16 cellular contexts compared by ENCODE assay signal in the genomic region with DNA sequence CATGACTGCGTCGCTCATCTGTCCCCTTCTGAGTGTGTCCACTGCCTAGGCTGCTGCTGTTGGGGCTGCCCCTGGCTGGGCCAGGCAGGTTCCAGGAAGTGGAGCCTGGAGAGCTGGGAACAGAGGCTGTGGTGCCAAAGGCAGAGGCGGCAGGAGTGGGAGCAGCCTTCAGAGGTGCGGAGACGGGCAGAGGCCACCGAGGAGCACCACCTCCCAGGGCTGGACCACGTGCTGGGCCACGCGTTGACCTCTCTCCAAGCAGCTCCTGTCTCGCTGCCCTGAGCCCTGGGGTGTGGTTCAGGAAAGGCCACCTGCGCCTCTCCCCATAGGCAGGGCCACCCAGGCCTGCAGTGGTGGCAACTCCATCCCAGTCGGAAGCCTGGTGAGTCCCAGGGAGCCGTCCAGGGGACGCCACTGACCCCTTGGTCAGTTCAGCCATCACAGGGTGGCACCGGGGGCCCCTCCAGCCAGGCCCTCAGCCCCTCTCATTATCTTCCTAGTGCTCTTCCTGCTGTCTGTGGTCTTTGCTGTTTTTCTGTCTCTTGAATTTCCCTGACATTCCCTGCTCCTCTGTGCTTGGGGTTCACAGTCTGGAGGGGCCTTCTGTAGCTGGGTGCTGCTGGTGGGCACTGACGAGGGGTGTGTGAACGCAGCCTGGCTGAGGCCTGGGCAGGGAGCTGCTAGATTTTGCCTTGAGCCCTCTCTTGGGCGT.
DNase-seq lines count a peak whose midpoint lies in the region; ATAC-seq and TF ChIP-seq lines count a peak whose summit lies in the region.
"Had no signal": no experiment of that assay in that cellular context is flagged by ENCODE, and none has a peak within 500 bp of the region (broad histone marks: within the 10 kb centered on the region; RNA-seq: fewer than 3 reads in every experiment).

No MANE protein-coding gene starts in this region.

- peaks cover 5% of the 10 kb centered on the region for H3K27me3 Mint-ChIP-seq in endothelial cell (ENCODE audit: unreplicated experiment)

- H3K4me3 Mint-ChIP-seq in endothelial cell (ENCODE audit: unreplicated experiment), result no peak overlapping the region
- H3K4me3 Mint-ChIP-seq: activated T-cell treated with anti-CD3 and anti-CD28 coated beads, Interleukin-2, amount 50 U/mL, for 24 hours; T-cell had no signal

- POLR2A ChIA-PET in IMR-90 (lab: Charles Lee; ENCODE audit: unreplicated experiment), result no interaction called here

- H3K18ac ChIP-seq in IMR-90 (ENCODE audit: low read depth, low read length), result no peak overlapping the region

- TF ChIP-seq RAD21 in IMR-90 (IDR thresholded peaks at IDR 0.05; ENCODE audit: low read length), result no peak

- H3K9me1 ChIP-seq in IMR-90 (ENCODE audit: insufficient read depth, low read length), result no peaks in the 10 kb centered on the region; the same call in 1 of the 2 replicates

- H3K4ac ChIP-seq in IMR-90 (ENCODE audit: low read depth, low read length), result peak overlapping the region; percentile 64

- TF ChIP-seq CTCF in IMR-90 (conservative IDR thresholded peaks at IDR 0.05; ENCODE audit: low read depth, low read length), result no peak
- TF ChIP-seq CTCF in endothelial cell (IDR thresholded peaks at IDR 0.05; ENCODE audit: unreplicated experiment), result no peak

- H2BK20ac ChIP-seq in IMR-90 (ENCODE audit: low read depth, low read length), result peak overlapping the region; percentile 45; the same call in 1 of the 2 replicates

- intact Hi-C loops in IMR-90 (cut with micrococcal nuclease), result no loop called here

- no peak overlapping the region for H3K14ac ChIP-seq in IMR-90 (replicated peaks; ENCODE audit: low read depth, low read length)

- H2AK5ac ChIP-seq in IMR-90 (ENCODE audit: low read depth, low read length), result peak overlapping the region; percentile 81; the same call in 1 of the 2 replicates

- no peak for TF ChIP-seq POLR2A in IMR-90 (IDR thresholded peaks at IDR 0.05; ENCODE audit: low read depth, low read length)
- no peak for TF ChIP-seq POLR2A in erythroblast (IDR thresholded peaks at IDR 0.05; ENCODE audit: low read length)

- no peaks in the 10 kb centered on the region for H3K36me3 ChIP-seq in BLaER1 treated with 17β-estradiol and CSF1 and Interleukin-3, amounts not matched to agents 10 nM and 100 nM
- no peaks in the 10 kb centered on the region for H3K36me3 ChIP-seq in IMR-90 (ENCODE audit: control insufficient read depth, insufficient read depth, low read length)
- H3K36me3 ChIP-seq: Peyer's patch, tibial nerve had no signal

- H3K9me3 Mint-ChIP-seq in endothelial cell (ENCODE audit: unreplicated experiment), result no peaks in the 10 kb centered on the region
- H3K9me3 Mint-ChIP-seq: activated T-cell treated with anti-CD3 and anti-CD28 coated beads, Interleukin-2, amount 50 U/mL, for 24 hours; T-cell had no signal

- BruUV-seq in IMR-90 (replicated peaks; lab: Mats Ljungman, UMichigan), result no TSS peak

- no peak overlapping the region for H3K23ac ChIP-seq in IMR-90 (ENCODE audit: low read depth, low read length)

- CTCF ChIA-PET in IMR-90 (lab: Yijun Ruan, JAX), result no interaction called here

- peaks cover 0 to 7% (median 0%) of the 10 kb centered on the region in 11 experiments; a peak in 2 of 22 replicates for H4K20me1 ChIP-seq in BLaER1 treated with 17β-estradiol and CSF1 and Interleukin-3, amounts not matched to agents 10 nM and 100 nM
- no peaks in the 10 kb centered on the region for H4K20me1 ChIP-seq in IMR-90 (ENCODE audit: insufficient read depth, low read length)

- no peaks in the 10 kb centered on the region for H3K36me3 Mint-ChIP-seq in endothelial cell (ENCODE audit: low read depth, unreplicated experiment)
- H3K36me3 Mint-ChIP-seq: T-cell had no signal

- H2AFZ ChIP-seq in IMR-90 (replicated peaks; ENCODE audit: low read length, poor library complexity), result no peak overlapping the region

- peak overlapping the region; percentile 36 to 85 (median 69); a peak in 21 of 22 replicates for H3K9ac ChIP-seq in BLaER1 treated with 17β-estradiol and CSF1 and Interleukin-3, amounts not matched to agents 10 nM and 100 nM
- H3K9ac ChIP-seq in IMR-90 (ENCODE audit: low read depth, low read length), result no peak overlapping the region

- no peak overlapping the region for H2BK15ac ChIP-seq in IMR-90 (ENCODE audit: low read depth, low read length)

- no peaks in the 10 kb centered on the region for H3K79me1 ChIP-seq in IMR-90 (ENCODE audit: low read depth in 1 of 2, low read length in 2 of 2)

- peak overlapping the region; percentile 65 to 89 (median 79) for H3K27ac ChIP-seq in BLaER1 treated with 17β-estradiol and CSF1 and Interleukin-3, amounts not matched to agents 10 nM and 100 nM
- H3K27ac ChIP-seq in IMR-90 (ENCODE audit: insufficient read depth, low read length), result no peak overlapping the region

- H2AK9ac ChIP-seq in IMR-90 (replicated peaks; ENCODE audit: low read depth, low read length, poor library complexity), result no peak overlapping the region

- peak overlapping the region; percentile 26; the same call in 1 of the 2 replicates for H2BK120ac ChIP-seq in IMR-90 (ENCODE audit: low read depth, low read length)

- in situ Hi-C loops in IMR-90 (cut with MboI; ENCODE audit: low sequenced_read_pairs), result no loop called here

- peaks cover 0 to 16% (median 0%) of the 10 kb centered on the region in 11 experiments; a peak in 3 of 22 replicates for H3K27me3 ChIP-seq in BLaER1 treated with 17β-estradiol and CSF1 and Interleukin-3, amounts not matched to agents 10 nM and 100 nM
- peaks cover 2% of the 10 kb centered on the region; the same call in 1 of the 2 replicates for H3K27me3 ChIP-seq in IMR-90 (ENCODE audit: control insufficient read depth, insufficient read depth, low read length)
- H3K27me3 ChIP-seq: Peyer's patch, tibial nerve had no signal

- ATAC-seq in IMR-90 (ENCODE audit: low read depth) (no peak), HG02840 (IDR thresholded peaks at IDR 0.05; ENCODE audit: low FRiP score, unreplicated experiment) (no peak), GM18502 (IDR thresholded peaks at IDR 0.05; ENCODE audit: poor library complexity, unreplicated experiment) (no peak), GM18858 (IDR thresholded peaks at IDR 0.05; ENCODE audit: unreplicated experiment) (no peak)
- ATAC-seq: T-cell had no signal

- peak overlapping the region; percentile 80 to 100 (median 97) for H3K4me2 ChIP-seq in BLaER1 treated with 17β-estradiol and CSF1 and Interleukin-3, amounts not matched to agents 10 nM and 100 nM
- H3K4me2 ChIP-seq in IMR-90 (ENCODE audit: low read depth, low read length), result no peak overlapping the region

- DNase-seq in IMR-90, result no peak
- DNase-seq in endothelial cell (ENCODE audit: low spot score), result peak; percentile 4
- peak; percentile 90 for DNase-seq in mucosa of gallbladder (ENCODE audit: low spot score)
- no peak for DNase-seq in erythroblast (lab: John Stamatoyannopoulos, UW)
- DNase-seq: activated CD4-positive, CD25-positive, alpha-beta regulatory T cell; activated T-cell treated with anti-CD3 and anti-CD28 coated beads, Interleukin-2, amount 50 U/mL, for 24 hours; central memory CD4-positive, alpha-beta T cell; NCI-H2029; stimulated activated CD4-positive, alpha-beta T cell treated with anti-CD3 and anti-CD28 coated beads, Interleukin-4, amount 100 ng/mL, for 1 hour had no signal

- no peak overlapping the region for H3K27ac Mint-ChIP-seq in endothelial cell (ENCODE audit: unreplicated experiment)
- H3K27ac Mint-ChIP-seq: activated T-cell treated with anti-CD3 and anti-CD28 coated beads, Interleukin-2, amount 50 U/mL, for 24 hours; T-cell had no signal

- no peak overlapping the region for H2BK5ac ChIP-seq in IMR-90 (ENCODE audit: low read depth, low read length, poor library complexity, severe bottlenecking)

- WGBS in IMR-90 (ENCODE audit: extremely low coverage in 2 of 2, insufficient read length in 1 of 2), 2 experiments, result 95% methylated on average over 6 of the region's 18 CpGs; no CpG with 5 or more reads in 1 of the 2 experiments

- H3K56ac ChIP-seq in IMR-90 (ENCODE audit: extremely low read depth, insufficient read depth, low read length), result no peak overlapping the region

- peaks cover 13% of the 10 kb centered on the region for H3K4me1 Mint-ChIP-seq in endothelial cell (ENCODE audit: unreplicated experiment)
- H3K4me1 Mint-ChIP-seq: T-cell had no signal

- H4K5ac ChIP-seq in IMR-90 (ENCODE audit: low read depth, low read length), result no peak overlapping the region

- no peaks in the 10 kb centered on the region for H3K9me3 ChIP-seq in BLaER1 treated with 17β-estradiol and CSF1 and Interleukin-3, amounts not matched to agents 10 nM and 100 nM (replicated peaks in 1 of 11)
- no peaks in the 10 kb centered on the region for H3K9me3 ChIP-seq in IMR-90 (ENCODE audit: control insufficient read depth, insufficient read depth, low read length)
- H3K9me3 ChIP-seq: Peyer's patch, tibial nerve had no signal

- peaks cover 89 to 100% (median 100%) of the 10 kb centered on the region in 10 experiments for H3K4me1 ChIP-seq in BLaER1 treated with 17β-estradiol and CSF1 and Interleukin-3, amounts not matched to agents 10 nM and 100 nM
- peaks cover 10% of the 10 kb centered on the region; the same call in 1 of the 2 replicates for H3K4me1 ChIP-seq in IMR-90 (ENCODE audit: control insufficient read depth, insufficient read depth, low read length)

- peak overlapping the region; percentile 55; the same call in 1 of the 2 replicates for H4K91ac ChIP-seq in IMR-90 (ENCODE audit: insufficient read depth, low read depth, low read length)

- dilution Hi-C loops in IMR-90 (cut with HindIII; ENCODE audit: low sequenced_read_pairs, unreplicated experiment), result no loop called here

- peak overlapping the region in 8 of 10 experiments; percentile 23 to 70 (median 53); a peak in 15 of 20 replicates for H3K4me3 ChIP-seq in BLaER1 treated with 17β-estradiol and CSF1 and Interleukin-3, amounts not matched to agents 10 nM and 100 nM
- H3K4me3 ChIP-seq in IMR-90 (ENCODE audit: insufficient read depth, low read depth, low read length), result no peak overlapping the region
- H3K4me3 ChIP-seq: Peyer's patch, tibial nerve had no signal

- no peak overlapping the region for H4K8ac ChIP-seq in IMR-90 (ENCODE audit: low read depth in 2 of 2, low read length in 2 of 2)

TF ChIP-seq in IMR-90, 13 proteins besides CTCF, POLR2A, EP300 and RAD21 (continues in another document):
- no peak for TF ChIP-seq NFE2L2 (IDR thresholded peaks at IDR 0.05; ENCODE audit: low read depth, low read length)
- no peak for TF ChIP-seq CHD1 (IDR thresholded peaks at IDR 0.05; ENCODE audit: low read depth, low read length)
- no peak for TF ChIP-seq RCOR1 (IDR thresholded peaks at IDR 0.05; ENCODE audit: insufficient replicate concordance, low read length)
- no peak for TF ChIP-seq RFX5 (IDR thresholded peaks at IDR 0.05; ENCODE audit: low read depth, low read length)
- TF ChIP-seq FOS (IDR thresholded peaks at IDR 0.05; ENCODE audit: low read depth, low read length), result no peak
- TF ChIP-seq SMC3 (IDR thresholded peaks at IDR 0.05; ENCODE audit: low read depth, low read length), result no peak
- TF ChIP-seq BHLHE40 (IDR thresholded peaks at IDR 0.05; ENCODE audit: low read depth, low read length), result no peak

Comparison
In these comparisons a context has a peak if more than half of its experiments do, and no peak if none do; other contexts are left out.
1. DNase-seq: peak in endothelial cell (single experiment) and mucosa of gallbladder (single experiment); none in IMR-90 (single experiment) and erythroblast (0 of 2).